In the genomic region with DNA sequence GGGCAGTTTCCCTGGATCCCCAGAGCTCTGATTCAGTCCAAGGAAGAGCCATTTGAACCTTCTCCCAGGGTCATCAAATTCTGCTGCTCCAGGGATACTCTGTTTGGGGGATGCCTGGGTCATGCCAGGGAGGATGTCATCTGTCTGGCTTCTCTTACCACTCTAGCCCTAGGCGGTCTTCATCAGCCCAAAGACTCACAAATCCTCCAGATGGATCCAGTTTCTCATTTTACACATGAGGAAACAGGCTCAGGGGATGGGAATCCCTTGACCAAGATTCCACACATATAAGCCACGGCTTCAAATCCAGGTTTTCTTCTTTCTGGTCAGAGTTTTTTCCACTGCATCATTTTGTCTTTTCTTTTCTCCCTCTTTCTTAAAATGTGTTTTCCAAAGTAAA, we compare ENCODE assay signal across 35 cellular contexts. TPM values are rescaled to one million over a fixed set of nuclear protein-coding genes. Genes with fewer than 3 reads are reported as not detected.
DNase-seq lines count a peak whose midpoint lies in the region; TF ChIP-seq lines count a peak whose summit lies in the region.
"Had no signal": no experiment of that assay in that cellular context is flagged by ENCODE, and none has a peak within 500 bp of the region (broad histone marks: within the 10 kb centered on the region; RNA-seq: fewer than 3 reads in every experiment).

No MANE protein-coding gene starts in this region.

- no peak overlapping the region for H2BK15ac ChIP-seq in mesenchymal stem cell (ENCODE audit: low read depth, poor library complexity, severe bottlenecking)

- H3K27me3 ChIP-seq in mesenchymal stem cell (ENCODE audit: control insufficient read depth in 1 of 2, insufficient read depth in 1 of 2, low read length in 2 of 2): no peaks in the 10 kb centered on the region
- H3K27me3 ChIP-seq in uterus: no peaks in the 10 kb centered on the region
- H3K27me3 ChIP-seq: brain microvascular endothelial cell, dorsolateral prefrontal cortex, esophagus squamous epithelium, gastrocnemius medialis, pancreas, testis had no signal

- no peak overlapping the region for H3K4ac ChIP-seq in mesenchymal stem cell (ENCODE audit: low read depth in 1 of 2, low read length in 2 of 2)

- no peak for TF ChIP-seq CTCF in uterus (IDR thresholded peaks at IDR 0.05)

- H3K18ac ChIP-seq in mesenchymal stem cell (ENCODE audit: low read depth in 1 of 2, low read length in 2 of 2): no peak overlapping the region

- no peak overlapping the region for H2BK120ac ChIP-seq in mesenchymal stem cell (ENCODE audit: low read depth, low read length)

- H3K4me1 ChIP-seq in mesenchymal stem cell (ENCODE audit: control insufficient read depth, insufficient read depth, low read depth, low read length) (peaks cover 5% of the 10 kb centered on the region), uterus (peaks cover 0 to 4% of the 10 kb centered on the region in 2 donors)
- H3K4me1 ChIP-seq: pancreas had no signal

- peak overlapping the region; percentile 20 for H3K9ac ChIP-seq in mesenchymal stem cell (ENCODE audit: low read length)

- H2BK5ac ChIP-seq in mesenchymal stem cell (ENCODE audit: low read depth, low read length, poor library complexity, severe bottlenecking): no peak overlapping the region

- H4K8ac ChIP-seq in mesenchymal stem cell (ENCODE audit: low read length): no peak overlapping the region

- no peak overlapping the region for H2AK5ac ChIP-seq in mesenchymal stem cell (ENCODE audit: low read length, severe bottlenecking)

- H2BK12ac ChIP-seq in mesenchymal stem cell (ENCODE audit: low read length in 2 of 2): no peak overlapping the region

- H3K79me1 ChIP-seq in mesenchymal stem cell (replicated peaks; ENCODE audit: low read length, poor library complexity, severe bottlenecking): no peaks in the 10 kb centered on the region

- no peak overlapping the region for H3K4me2 ChIP-seq in mesenchymal stem cell (ENCODE audit: low read length, poor library complexity, severe bottlenecking)

- H3K14ac ChIP-seq in mesenchymal stem cell (ENCODE audit: low read length in 2 of 2): no peak overlapping the region

- H3K27ac ChIP-seq in mesenchymal stem cell (ENCODE audit: low read length, poor library complexity, severe bottlenecking) (no peak overlapping the region), uterus (peak overlapping the region; percentile 64 to 67)
- H3K27ac ChIP-seq: brain microvascular endothelial cell, dorsolateral prefrontal cortex, esophagus squamous epithelium, gastrocnemius medialis, lower lobe of right lung, pancreas, SK-N-MC, testis had no signal

- no peaks in the 10 kb centered on the region for H3K9me3 ChIP-seq in mesenchymal stem cell (ENCODE audit: control insufficient read depth, low read length)
- no peaks in the 10 kb centered on the region for H3K9me3 ChIP-seq in uterus
- H3K9me3 ChIP-seq: esophagus squamous epithelium, gastrocnemius medialis, lower lobe of right lung, pancreas, testis had no signal

- no peaks in the 10 kb centered on the region for H3K36me3 ChIP-seq in mesenchymal stem cell (ENCODE audit: control insufficient read depth in 1 of 2, insufficient read depth in 2 of 2, low read depth in 1 of 2, low read length in 2 of 2)
- no peaks in the 10 kb centered on the region for H3K36me3 ChIP-seq in uterus
- H3K36me3 ChIP-seq: brain microvascular endothelial cell, esophagus squamous epithelium, gastrocnemius medialis, lower lobe of right lung, pancreas had no signal

- DNase-seq in G401 (ENCODE audit: low spot score) (peak; percentile 20), RPMI7951 (ENCODE audit: low read depth) (peak; percentile 95), mesenchymal stem cell (no peak), uterus (no peak), KG1 (lab: John Stamatoyannopoulos, UW) (no peak)
- no peak for DNase-seq in activated naive CD4-positive, alpha-beta T cell treated with anti-CD3 and anti-CD28 coated beads, Interleukin-2, amount 50 U/mL, for 16 hours
- DNase-seq in stimulated activated CD4-positive, alpha-beta T cell treated with anti-CD3 and anti-CD28 coated beads, Interleukin-4, amount 100 ng/mL, for 24 hours: no peak
- DNase-seq: activated CD4-positive, alpha-beta T cell treated with anti-CD3 and anti-CD28 coated beads, Interleukin-2, amount 50 U/mL, for 1 hour; activated CD4-positive, CD25-positive, alpha-beta regulatory T cell; activated naive CD4-positive, alpha-beta T cell; activated T-cell treated with anti-CD3 and anti-CD28 coated beads, Interleukin-2, amount 50 U/mL, for 72 hours; brain microvascular endothelial cell; C1 segment of cervical spinal cord; Calu3; dorsolateral prefrontal cortex; esophagus squamous epithelium; gastrocnemius medialis; kidney glomerular epithelial cell; lower lobe of right lung; naive thymus-derived CD4-positive, alpha-beta T cell; NCI-H1105; NCI-H187 treated with DMSO at 0.1 percent for 48 hours; NCI-H2171; NCI-H524; pancreas; stimulated activated CD4-positive, alpha-beta T cell treated with anti-CD3 and anti-CD28 coated beads, Interleukin-15, amount 100 ng/mL, for 24 hours; stimulated activated naive CD4-positive, alpha-beta T cell treated with Interleukin-2 at 50 U/mL for 16 hours; testis had no signal

- no peak overlapping the region for H3K23ac ChIP-seq in mesenchymal stem cell (ENCODE audit: low read length in 2 of 2)

- TF ChIP-seq POLR2A in uterus (IDR thresholded peaks at IDR 0.05): no peak

- no peak overlapping the region for H3K4me3 ChIP-seq in mesenchymal stem cell (ENCODE audit: insufficient read depth in 1 of 2, low read depth in 1 of 2, low read length in 2 of 2)
- H3K4me3 ChIP-seq in uterus: no peak overlapping the region
- H3K4me3 ChIP-seq: dorsolateral prefrontal cortex, esophagus squamous epithelium, gastrocnemius medialis, K562, lower lobe of right lung, pancreas, SK-N-MC, testis had no signal

- in situ Hi-C loops in G401 (cut with HindIII; ENCODE audit: low sequenced_read_pairs): no loop called here

- H4K91ac ChIP-seq in mesenchymal stem cell (ENCODE audit: low read length): no peak overlapping the region

- no peak overlapping the region for H2AFZ ChIP-seq in mesenchymal stem cell (ENCODE audit: low read depth, low read length)

- intact Hi-C loops in uterus (cut with DNase I; ENCODE audit: low total_unique reads): loop anchor here (10.0 kb wide), 1 partner anchor 266 kb away; the partner anchor contains the start of genes NMB and WDR73

- WGBS in mesenchymal stem cell: 88% methylated on average over 2 of the region's 2 CpGs

RNA-seq across cellular contexts. Expression of gene SLC28A1, which starts 36.7 kb away (rescaled TPM):
- not detected in 2 replicates for total RNA-seq in G401 (2014; rRNA removed; shearing (Covaris generic))
- not detected in 2 replicates for total RNA-seq in RPMI7951 (2014; rRNA removed; shearing (Covaris generic))
- not detected for polyA plus RNA-seq in mesenchymal stem cell (2013, experiment 1 of 2)
- polyA plus RNA-seq in mesenchymal stem cell (2013, experiment 2 of 2): not detected
- under 1 TPM in 2 of 4 donors, not detected in 2; 0.21 to 0.43 TPM for total RNA-seq in uterus
- total RNA-seq: activated T-cell treated with anti-CD3 and anti-CD28 coated beads, Interleukin-2, amount 50 U/mL, for 72 hours; cerebellum; Daoy; esophagus squamous epithelium; K562; lower lobe of right lung; MCF 10A; naive thymus-derived CD4-positive, alpha-beta T cell; T-helper 1 cell treated with Interleukin-12 subunit alpha and Interleukin-12 subunit beta and Interleukin-4 antibody, amounts not matched to agents 30 ng/mL and 1 ng/mL, for 36 hours had no signal
- polyA plus RNA-seq: AG04450; naive thymus-derived CD4-positive, alpha-beta T cell had no signal

Comparison
In these comparisons a context has a peak if more than half of its experiments do, and no peak if none do; other contexts are left out.
1. DNase-seq: peak in G401 (single experiment) and RPMI7951 (single experiment); none in mesenchymal stem cell (single experiment), uterus (0 of 2), KG1 (single experiment), activated naive CD4-positive, alpha-beta T cell treated with anti-CD3 and anti-CD28 coated beads, Interleukin-2, amount 50 U/mL, for 16 hours (single experiment) and stimulated activated CD4-positive, alpha-beta T cell treated with anti-CD3 and anti-CD28 coated beads, Interleukin-4, amount 100 ng/mL, for 24 hours (single experiment).